ENCODE assay signal across 12 cellular contexts in genomic region chr19:3402631-3403443, GRCh38. TPM values are rescaled to one million over a fixed set of nuclear protein-coding genes. Genes with fewer than 3 reads are reported as not detected.
A peak's percentile ranks its signal among the peaks of the same experiment; 100 is the strongest.
DNase-seq lines count a peak whose midpoint lies in the region; ATAC-seq, FAIRE-seq and TF ChIP-seq lines count a peak whose summit lies in the region.
"Had no signal": no experiment of that assay in that cellular context is flagged by ENCODE, and none has a peak within 500 bp of the region (broad histone marks: within the 10 kb centered on the region; RNA-seq: fewer than 3 reads in every experiment).

No MANE protein-coding gene starts in this region.

- H2AFZ ChIP-seq in mammary epithelial cell (ENCODE audit: low read depth, low read length) = peak overlapping the region; percentile 74

- TF ChIP-seq RAD21 in liver (IDR thresholded peaks at IDR 0.05) = no peak

- peak overlapping the region in 4 of 7 donors; percentile 42 to 67 (median 44) for H3K27ac Mint-ChIP-seq in CD14-positive monocyte

- H3K9me3 ChIP-seq in mammary epithelial cell (replicated peaks; ENCODE audit: insufficient read depth, low read length) (no peaks in the 10 kb centered on the region), liver (ENCODE audit: control insufficient read depth in 4 of 4, low read length in 3 of 4) (no peaks in the 10 kb centered on the region), stomach (no peaks in the 10 kb centered on the region)

- FAIRE-seq in HTR-8/SVneo (lab: Jason Lieb, UNC) = no peak

- peak overlapping the region in 1 of 3 experiments; percentile 2 for H3K4me3 ChIP-seq in mammary epithelial cell (replicated peaks in 1 of 3; ENCODE audit: insufficient read depth in 1 of 3, low read depth in 2 of 3, low read length in 3 of 3)
- H3K4me3 ChIP-seq in liver (ENCODE audit: low read depth in 1 of 3, low read length in 3 of 3) = peak overlapping the region in 2 of 3 donors; percentile 25 to 35
- peak overlapping the region; percentile 16 to 49 (median 36) for H3K4me3 ChIP-seq in stomach

- in situ Hi-C loops in mammary epithelial cell (cut with MboI; ENCODE audit: low sequenced_read_pairs in 2 of 2) = no loop called here

- H3K4me1 Mint-ChIP-seq in CD14-positive monocyte = peaks cover 8% of the 10 kb centered on the region

- H3K36me3 ChIP-seq in mammary epithelial cell (ENCODE audit: insufficient read depth, low read length) = no peaks in the 10 kb centered on the region
- peaks cover 0 to 2% (median 0%) of the 10 kb centered on the region in 4 donors for H3K36me3 ChIP-seq in liver (ENCODE audit: control insufficient read depth in 4 of 4, insufficient read depth in 3 of 4, low read depth in 1 of 4, low read length in 3 of 4)
- peaks cover 0 to 10% (median 7%) of the 10 kb centered on the region in 4 donors for H3K36me3 ChIP-seq in stomach

- no peak for TF ChIP-seq CTCF in CD14-positive monocyte (IDR thresholded peaks at IDR 0.05)
- TF ChIP-seq CTCF in mammary epithelial cell (conservative IDR thresholded peaks at IDR 0.05 in 1 of 2, IDR thresholded peaks at IDR 0.05 in 1 of 2; ENCODE audit: extremely low read depth in 1 of 2, insufficient read depth in 1 of 2, low read depth in 1 of 2, low read length in 2 of 2) = no peak
- no peak for TF ChIP-seq CTCF in liver (IDR thresholded peaks at IDR 0.05; ENCODE audit: low read depth, low read length, missing input control)
- TF ChIP-seq CTCF in stomach (IDR thresholded peaks at IDR 0.05) = no peak

- WGBS in mammary epithelial cell (ENCODE audit: low coverage, missing lambda C conversion rate) = 76% methylated on average over 10 of the region's 10 CpGs
- 76% methylated on average over 10 of the region's 10 CpGs for WGBS in liver
- 69 to 81% (median 74%) methylated on average over 10 of the region's 10 CpGs for WGBS in stomach, 5 donors

- TF ChIP-seq EP300 in stomach (IDR thresholded peaks at IDR 0.05) = no peak

- no peaks in the 10 kb centered on the region for H3K27me3 Mint-ChIP-seq in CD14-positive monocyte (ENCODE audit: low read depth in 3 of 3)

- dilution Hi-C loops in mammary epithelial cell (cut with HindIII; ENCODE audit: low sequenced_read_pairs) = loop anchor here (5.0 to 10.0 kb wide), 3 partner anchors 76 to 168 kb away; no protein-coding TSS in a partner anchor

- no peaks in the 10 kb centered on the region for H3K27me3 ChIP-seq in mammary epithelial cell (ENCODE audit: insufficient read depth, low read length)
- H3K27me3 ChIP-seq in liver (ENCODE audit: control insufficient read depth in 4 of 4, insufficient read depth in 4 of 4, low read length in 3 of 4) = no peaks in the 10 kb centered on the region
- H3K27me3 ChIP-seq in stomach = no peaks in the 10 kb centered on the region

- no peak for TF ChIP-seq POLR2A in stomach (IDR thresholded peaks at IDR 0.05)

- no TSS peak for BruUV-seq in mammary epithelial cell (replicated peaks; lab: Mats Ljungman, UMichigan)

- no peak overlapping the region for H3K4me3 Mint-ChIP-seq in CD14-positive monocyte

- peaks cover 79% of the 10 kb centered on the region for H3K79me2 ChIP-seq in mammary epithelial cell (ENCODE audit: insufficient read depth, low read length)

- peaks cover 17 to 46% of the 10 kb centered on the region in 2 donors for H3K36me3 Mint-ChIP-seq in CD14-positive monocyte

- H3K9ac ChIP-seq in mammary epithelial cell (ENCODE audit: insufficient read depth, low read length) (no peak overlapping the region), liver (ENCODE audit: low read depth in 1 of 2, low read length in 2 of 2) (peak overlapping the region; percentile 35 to 61)

- peaks cover 29% of the 10 kb centered on the region for H3K4me1 ChIP-seq in mammary epithelial cell (ENCODE audit: insufficient read depth, low read length)
- H3K4me1 ChIP-seq in liver (ENCODE audit: control insufficient read depth in 4 of 4, insufficient read depth in 4 of 4, low read length in 3 of 4) = peaks cover 15 to 57% (median 36%) of the 10 kb centered on the region in 4 donors
- H3K4me1 ChIP-seq in stomach = peaks cover 84 to 98% (median 92%) of the 10 kb centered on the region in 4 donors

- ATAC-seq in GM21786 (IDR thresholded peaks at IDR 0.05; ENCODE audit: unreplicated experiment) = no peak

- peak overlapping the region; percentile 52 for H3K4me2 ChIP-seq in mammary epithelial cell (ENCODE audit: insufficient read depth, low read depth, low read length)

- H3K27ac ChIP-seq in mammary epithelial cell (ENCODE audit: insufficient read depth, low read depth, low read length) (no peak overlapping the region), liver (ENCODE audit: low read depth in 1 of 2, low read length in 2 of 2) (peak overlapping the region; percentile 98 to 99), stomach (peak overlapping the region; percentile 97 to 100 (median 99))
- H3K27ac ChIP-seq: VCaP had no signal

- intact Hi-C loops in CD14-positive monocyte (cut with micrococcal nuclease) (no loop called here), mammary epithelial cell (cut with micrococcal nuclease) (loop anchor here (5.0 kb wide), 1 partner anchor 36 kb away; the partner anchor contains the start of gene NFIC), stomach (cut with DNase I; ENCODE audit: low total_unique reads) (no loop called here)

- no peaks in the 10 kb centered on the region for H4K20me1 ChIP-seq in mammary epithelial cell (ENCODE audit: insufficient read depth, low read length)

- peaks cover 0 to 10% (median 5%) of the 10 kb centered on the region in 7 donors for H3K9me3 Mint-ChIP-seq in CD14-positive monocyte

- CTCF ChIA-PET in mammary epithelial cell (lab: Charles Lee; ENCODE audit: low non-redundant PET) = no interaction called here

- DNase-seq in CD14-positive monocyte (ENCODE audit: low spot score) (no peak), mammary epithelial cell (no peak), stomach (no peak), HTR-8/SVneo (ENCODE audit: insufficient read length, low spot score) (no peak), T1000 (lab: John Stamatoyannopoulos, UW) (no peak), NAMALWA (ENCODE audit: low spot score) (no peak)
- DNase-seq: activated T-cell treated with anti-CD3 and anti-CD28 coated beads for 4 hours, NCI-H1092, NCI-H524 had no signal

TF ChIP-seq in liver, 16 proteins besides CTCF, POLR2A, EP300 and RAD21 (continues in another document):
- no peak for TF ChIP-seq NR2F2 (IDR thresholded peaks at IDR 0.05)
- TF ChIP-seq SP1 (IDR thresholded peaks at IDR 0.05) = no peak
- no peak for TF ChIP-seq YY1 (IDR thresholded peaks at IDR 0.05)
- TF ChIP-seq FOXA1 (IDR thresholded peaks at IDR 0.05) = no peak
- no peak for TF ChIP-seq ZBTB33 (IDR thresholded peaks at IDR 0.05)
- no peak for TF ChIP-seq FOXA2 (IDR thresholded peaks at IDR 0.05)
- TF ChIP-seq EGR1 (IDR thresholded peaks at IDR 0.05; ENCODE audit: low read depth in 2 of 2) = no peak
- TF ChIP-seq GABPA (IDR thresholded peaks at IDR 0.05 in 1 of 2, conservative IDR thresholded peaks at IDR 0.05 in 1 of 2) = no peak
- TF ChIP-seq, protein P1, sequence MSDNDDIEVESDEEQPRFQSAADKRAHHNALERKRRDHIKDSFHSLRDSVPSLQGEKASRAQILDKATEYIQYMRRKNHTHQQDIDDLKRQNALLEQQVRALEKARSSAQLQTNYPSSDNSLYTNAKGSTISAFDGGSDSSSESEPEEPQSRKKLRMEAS (IDR thresholded peaks at IDR 0.05) = no peak
- no peak for TF ChIP-seq ATF3 (IDR thresholded peaks at IDR 0.05)
- TF ChIP-seq JUND (IDR thresholded peaks at IDR 0.05) = no peak
- no peak for TF ChIP-seq TAF1 (conservative IDR thresholded peaks at IDR 0.05)

RNA-seq across cellular contexts. Expression of gene NFIC, which starts 36.5 kb away (rescaled TPM):
- polyA plus RNA-seq in CD14-positive monocyte = 10 to 100 TPM in 1 of 2 donors, 1 to 10 TPM in 1; 7.0 to 11.5 TPM
- 10 to 100 TPM; 43.7 to 77.5 TPM for total RNA-seq in mammary epithelial cell
- polyA plus RNA-seq in mammary epithelial cell = 8.9 TPM
- polyA minus RNA-seq in mammary epithelial cell = 43.2 TPM
- total RNA-seq in liver = 100 to 1,000 TPM in 1 of 2 donors, 10 to 100 TPM in 1; 12.8 to 100 TPM
- polyA plus RNA-seq in liver = 10 to 100 TPM; 71.8 to 78.5 TPM
- total RNA-seq in stomach = 100 to 1,000 TPM in 2 of 5 donors, 10 to 100 TPM in 3; 32.3 to 251 (median 94.2) TPM
- polyA plus RNA-seq in stomach = 10 to 100 TPM; 16.7 to 61.5 (median 34.2) TPM
